Comparison of ENCODE assay signal across 33 cellular contexts in the genomic region with DNA sequence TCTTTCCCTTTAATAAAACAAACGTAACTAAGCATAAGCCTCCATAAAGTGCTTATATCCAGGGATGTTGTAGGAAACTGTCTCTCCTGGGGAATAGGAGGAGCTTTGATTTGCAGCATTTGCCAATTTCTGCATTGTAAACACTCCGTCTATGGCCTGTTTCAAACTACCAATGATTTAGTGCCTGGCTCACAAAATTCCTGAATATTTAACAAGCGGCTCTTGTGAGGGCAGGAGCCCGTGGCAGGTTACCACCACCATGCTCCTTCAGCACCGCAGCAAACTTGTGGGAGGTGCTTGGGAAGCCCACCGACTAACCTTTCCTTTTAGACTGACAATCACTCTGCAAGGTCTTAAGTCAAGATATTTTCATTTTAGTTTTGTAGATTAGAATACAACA.
"Had no signal": no experiment of that assay in that cellular context is flagged by ENCODE, and none has a peak within 500 bp of the region (broad histone marks: within the 10 kb centered on the region; RNA-seq: fewer than 3 reads in every experiment).

No MANE protein-coding gene starts in this region.

- H3K4me3 Mint-ChIP-seq: activated B cell treated with CpG ODN at 0.5 μM for 24 hours; activated CD8-positive, alpha-beta T cell treated with anti-CD3 and anti-CD28 coated beads for 36 hours; activated naive CD4-positive, alpha-beta T cell treated with anti-CD3 and anti-CD28 coated beads for 36 hours; activated naive CD4-positive, alpha-beta T cell treated with anti-CD3 and anti-CD28 coated beads, Interleukin-2, amount 50 U/mL, for 24 hours; activated naive CD8-positive, alpha-beta T cell treated with anti-CD3 and anti-CD28 coated beads for 36 hours; activated naive CD8-positive, alpha-beta T cell treated with anti-CD3 and anti-CD28 coated beads, Interleukin-2, amount 50 U/mL, for 24 hours; activated T-cell treated with anti-CD3 and anti-CD28 coated beads, Interleukin-2, amount 50 U/mL, for 4 hours; activated T-helper 17 cell treated with anti-CD3 and anti-CD28 coated beads, Interleukin-2, amount 50 U/mL, for 72 hours; brain; dendritic cell treated with granulocyte-macrophage colony-stimulating factor and Interleukin-4, amounts not matched to agents 40 ng/mL and 50 ng/mL, for 4 days; endodermal cell had no signal

- H3K27me3 ChIP-seq: adrenal gland, breast epithelium, cardiac muscle cell, colonic mucosa, gastrocnemius medialis had no signal

- DNase-seq: activated B cell treated with CpG ODN at 0.5 μM for 24 hours; activated CD4-positive, alpha-beta T cell treated with anti-CD3 and anti-CD28 coated beads for 48 hours; activated CD4-positive, alpha-beta T cell treated with anti-CD3 and anti-CD28 coated beads, Interleukin-2, amount 50 U/mL, for 1 hour; activated CD4-positive, alpha-beta T cell treated with anti-CD3 and anti-CD28 coated beads, Interleukin-2, amount 50 U/mL, for 48 hours; activated CD8-positive, alpha-beta memory T cell treated with anti-CD3 and anti-CD28 coated beads for 24 hours; activated CD8-positive, alpha-beta T cell treated with anti-CD3 and anti-CD28 coated beads for 36 hours; activated effector memory CD4-positive, alpha-beta T cell treated with Interleukin-2 at 50 U/mL for 16 hours; activated gamma-delta T cell treated with Interleukin-2 at 50 U/mL for 16 hours; activated naive CD4-positive, alpha-beta T cell treated with anti-CD3 and anti-CD28 coated beads for 36 hours; activated naive CD8-positive, alpha-beta T cell treated with anti-CD3 and anti-CD28 coated beads for 36 hours; activated naive CD8-positive, alpha-beta T cell treated with anti-CD3 and anti-CD28 coated beads, Interleukin-2, amount 50 U/mL, for 24 hours; activated T-cell treated with anti-CD3 and anti-CD28 coated beads, Interleukin-2, amount 50 U/mL, for 4 hours; adrenal gland; amygdala; aorta; central memory CD4-positive, alpha-beta T cell; cerebellar nuclear complex; colonic mucosa; dorsolateral prefrontal cortex; effector memory CD4-positive, alpha-beta T cell; endodermal cell; foreskin fibroblast; gastrocnemius medialis; T-helper 2 cell; WERI-Rb-1 had no signal

- ATAC-seq: activated CD4-positive, CD25-positive, alpha-beta regulatory T cell treated with anti-CD3 and anti-CD28 coated beads, Interleukin-2, amount 50 U/mL, for 24 hours; activated CD8-positive, alpha-beta T cell treated with anti-CD3 and anti-CD28 coated beads for 36 hours; activated naive CD8-positive, alpha-beta T cell treated with anti-CD3 and anti-CD28 coated beads, Interleukin-2, amount 50 U/mL, for 24 hours; activated T-cell treated with anti-CD3 and anti-CD28 coated beads, Interleukin-2, amount 50 U/mL, for 4 hours; activated T-helper 17 cell treated with anti-CD3 and anti-CD28 coated beads, Interleukin-2, amount 50 U/mL, for 72 hours; esophagus mucosa; gastrocnemius medialis had no signal

- H3K9me3 ChIP-seq: adrenal gland, breast epithelium, colonic mucosa, gastrocnemius medialis had no signal

- H3K27ac Mint-ChIP-seq: activated B cell treated with CpG ODN at 0.5 μM for 24 hours; activated CD8-positive, alpha-beta T cell treated with anti-CD3 and anti-CD28 coated beads for 36 hours; activated naive CD4-positive, alpha-beta T cell treated with anti-CD3 and anti-CD28 coated beads for 36 hours; activated naive CD4-positive, alpha-beta T cell treated with anti-CD3 and anti-CD28 coated beads, Interleukin-2, amount 50 U/mL, for 24 hours; activated naive CD8-positive, alpha-beta T cell treated with anti-CD3 and anti-CD28 coated beads for 36 hours; activated naive CD8-positive, alpha-beta T cell treated with anti-CD3 and anti-CD28 coated beads, Interleukin-2, amount 50 U/mL, for 24 hours; activated T-helper 17 cell treated with anti-CD3 and anti-CD28 coated beads, Interleukin-2, amount 50 U/mL, for 72 hours; brain; dendritic cell treated with granulocyte-macrophage colony-stimulating factor and Interleukin-4, amounts not matched to agents 40 ng/mL and 50 ng/mL, for 4 days; endodermal cell had no signal

- H3K27ac ChIP-seq: adrenal gland, breast epithelium, cardiac muscle cell, colonic mucosa, dorsolateral prefrontal cortex, gastrocnemius medialis, WERI-Rb-1 had no signal

- H3K9me3 Mint-ChIP-seq: activated B cell treated with CpG ODN at 0.5 μM for 24 hours; activated CD8-positive, alpha-beta T cell treated with anti-CD3 and anti-CD28 coated beads for 36 hours; activated naive CD4-positive, alpha-beta T cell treated with anti-CD3 and anti-CD28 coated beads for 36 hours; activated naive CD8-positive, alpha-beta T cell treated with anti-CD3 and anti-CD28 coated beads for 36 hours; activated naive CD8-positive, alpha-beta T cell treated with anti-CD3 and anti-CD28 coated beads, Interleukin-2, amount 50 U/mL, for 24 hours; activated T-cell treated with anti-CD3 and anti-CD28 coated beads, Interleukin-2, amount 50 U/mL, for 4 hours; endodermal cell had no signal

- H3K4me3 ChIP-seq: adrenal gland, breast epithelium, cardiac muscle cell, colonic mucosa, dorsolateral prefrontal cortex, gastrocnemius medialis had no signal

- H3K36me3 ChIP-seq: adrenal gland, breast epithelium, cardiac muscle cell, colonic mucosa, gastrocnemius medialis, WERI-Rb-1 had no signal

- H3K4me1 ChIP-seq: adrenal gland, breast epithelium, colonic mucosa, gastrocnemius medialis had no signal

- H3K27me3 Mint-ChIP-seq: activated B cell treated with CpG ODN at 0.5 μM for 24 hours; activated CD8-positive, alpha-beta T cell treated with anti-CD3 and anti-CD28 coated beads for 36 hours; activated naive CD4-positive, alpha-beta T cell treated with anti-CD3 and anti-CD28 coated beads, Interleukin-2, amount 50 U/mL, for 24 hours; activated naive CD8-positive, alpha-beta T cell treated with anti-CD3 and anti-CD28 coated beads for 36 hours; activated naive CD8-positive, alpha-beta T cell treated with anti-CD3 and anti-CD28 coated beads, Interleukin-2, amount 50 U/mL, for 24 hours; activated T-helper 17 cell treated with anti-CD3 and anti-CD28 coated beads, Interleukin-2, amount 50 U/mL, for 72 hours; brain; dendritic cell treated with granulocyte-macrophage colony-stimulating factor and Interleukin-4, amounts not matched to agents 40 ng/mL and 50 ng/mL, for 4 days had no signal

- H3K4me1 Mint-ChIP-seq: activated naive CD4-positive, alpha-beta T cell treated with anti-CD3 and anti-CD28 coated beads, Interleukin-2, amount 50 U/mL, for 24 hours; activated naive CD8-positive, alpha-beta T cell treated with anti-CD3 and anti-CD28 coated beads for 36 hours; activated naive CD8-positive, alpha-beta T cell treated with anti-CD3 and anti-CD28 coated beads, Interleukin-2, amount 50 U/mL, for 24 hours; activated T-helper 17 cell treated with anti-CD3 and anti-CD28 coated beads, Interleukin-2, amount 50 U/mL, for 72 hours; endodermal cell had no signal

- H3K36me3 Mint-ChIP-seq: activated naive CD8-positive, alpha-beta T cell treated with anti-CD3 and anti-CD28 coated beads for 36 hours; brain had no signal
